1 cellular context compared by ENCODE assay signal in genomic region chr3:57164606-57165573, GRCh38.
TF ChIP-seq lines count a peak whose summit lies in the region.

TSS of gene IL17RD (minus strand) at chr3:57165353. CDS start at chr3:57165286, 67 bp downstream.

TF ChIP-seq in HepG2, 621 proteins besides CTCF, POLR2A, EP300 and RAD21 (continued from another document and continues in another):
- TF ChIP-seq, protein P1, sequence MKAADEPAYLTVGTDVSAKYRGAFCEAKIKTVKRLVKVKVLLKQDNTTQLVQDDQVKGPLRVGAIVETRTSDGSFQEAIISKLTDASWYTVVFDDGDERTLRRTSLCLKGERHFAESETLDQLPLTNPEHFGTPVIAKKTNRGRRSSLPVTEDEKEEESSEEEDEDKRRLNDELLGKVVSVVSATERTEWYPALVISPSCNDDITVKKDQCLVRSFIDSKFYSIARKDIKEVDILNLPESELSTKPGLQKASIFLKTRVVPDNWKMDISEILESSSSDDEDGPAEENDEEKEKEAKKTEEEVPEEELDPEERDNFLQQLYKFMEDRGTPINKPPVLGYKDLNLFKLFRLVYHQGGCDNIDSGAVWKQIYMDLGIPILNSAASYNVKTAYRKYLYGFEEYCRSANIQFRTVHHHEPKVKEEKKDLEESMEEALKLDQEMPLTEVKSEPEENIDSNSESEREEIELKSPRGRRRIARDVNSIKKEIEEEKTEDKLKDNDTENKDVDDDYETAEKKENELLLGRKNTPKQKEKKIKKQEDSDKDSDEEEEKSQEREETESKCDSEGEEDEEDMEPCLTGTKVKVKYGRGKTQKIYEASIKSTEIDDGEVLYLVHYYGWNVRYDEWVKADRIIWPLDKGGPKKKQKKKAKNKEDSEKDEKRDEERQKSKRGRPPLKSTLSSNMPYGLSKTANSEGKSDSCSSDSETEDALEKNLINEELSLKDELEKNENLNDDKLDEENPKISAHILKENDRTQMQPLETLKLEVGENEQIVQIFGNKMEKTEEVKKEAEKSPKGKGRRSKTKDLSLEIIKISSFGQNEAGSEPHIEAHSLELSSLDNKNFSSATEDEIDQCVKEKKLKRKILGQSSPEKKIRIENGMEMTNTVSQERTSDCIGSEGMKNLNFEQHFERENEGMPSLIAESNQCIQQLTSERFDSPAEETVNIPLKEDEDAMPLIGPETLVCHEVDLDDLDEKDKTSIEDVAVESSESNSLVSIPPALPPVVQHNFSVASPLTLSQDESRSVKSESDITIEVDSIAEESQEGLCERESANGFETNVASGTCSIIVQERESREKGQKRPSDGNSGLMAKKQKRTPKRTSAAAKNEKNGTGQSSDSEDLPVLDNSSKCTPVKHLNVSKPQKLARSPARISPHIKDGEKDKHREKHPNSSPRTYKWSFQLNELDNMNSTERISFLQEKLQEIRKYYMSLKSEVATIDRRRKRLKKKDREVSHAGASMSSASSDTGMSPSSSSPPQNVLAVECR (CRISPR knock-in tag; IDR thresholded peaks at IDR 0.05; ENCODE audit: borderline replicate concordance) = peak; percentile 55; the same call in 1 of the 2 replicates
- TF ChIP-seq, protein P2, sequence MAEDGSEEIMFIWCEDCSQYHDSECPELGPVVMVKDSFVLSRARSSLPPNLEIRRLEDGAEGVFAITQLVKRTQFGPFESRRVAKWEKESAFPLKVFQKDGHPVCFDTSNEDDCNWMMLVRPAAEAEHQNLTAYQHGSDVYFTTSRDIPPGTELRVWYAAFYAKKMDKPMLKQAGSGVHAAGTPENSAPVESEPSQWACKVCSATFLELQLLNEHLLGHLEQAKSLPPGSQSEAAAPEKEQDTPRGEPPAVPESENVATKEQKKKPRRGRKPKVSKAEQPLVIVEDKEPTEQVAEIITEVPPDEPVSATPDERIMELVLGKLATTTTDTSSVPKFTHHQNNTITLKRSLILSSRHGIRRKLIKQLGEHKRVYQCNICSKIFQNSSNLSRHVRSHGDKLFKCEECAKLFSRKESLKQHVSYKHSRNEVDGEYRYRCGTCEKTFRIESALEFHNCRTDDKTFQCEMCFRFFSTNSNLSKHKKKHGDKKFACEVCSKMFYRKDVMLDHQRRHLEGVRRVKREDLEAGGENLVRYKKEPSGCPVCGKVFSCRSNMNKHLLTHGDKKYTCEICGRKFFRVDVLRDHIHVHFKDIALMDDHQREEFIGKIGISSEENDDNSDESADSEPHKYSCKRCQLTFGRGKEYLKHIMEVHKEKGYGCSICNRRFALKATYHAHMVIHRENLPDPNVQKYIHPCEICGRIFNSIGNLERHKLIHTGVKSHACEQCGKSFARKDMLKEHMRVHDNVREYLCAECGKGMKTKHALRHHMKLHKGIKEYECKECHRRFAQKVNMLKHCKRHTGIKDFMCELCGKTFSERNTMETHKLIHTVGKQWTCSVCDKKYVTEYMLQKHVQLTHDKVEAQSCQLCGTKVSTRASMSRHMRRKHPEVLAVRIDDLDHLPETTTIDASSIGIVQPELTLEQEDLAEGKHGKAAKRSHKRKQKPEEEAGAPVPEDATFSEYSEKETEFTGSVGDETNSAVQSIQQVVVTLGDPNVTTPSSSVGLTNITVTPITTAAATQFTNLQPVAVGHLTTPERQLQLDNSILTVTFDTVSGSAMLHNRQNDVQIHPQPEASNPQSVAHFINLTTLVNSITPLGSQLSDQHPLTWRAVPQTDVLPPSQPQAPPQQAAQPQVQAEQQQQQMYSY (CRISPR knock-in tag; IDR thresholded peaks at IDR 0.05) = no peak
- no peak for TF ChIP-seq ZKSCAN8 (CRISPR knock-in tag; IDR thresholded peaks at IDR 0.05; ENCODE audit: borderline replicate concordance)
- peak; percentile 31; the same call in 1 of the 2 replicates for TF ChIP-seq ZNF768 (CRISPR knock-in tag; IDR thresholded peaks at IDR 0.05)
- TF ChIP-seq ZFP62 (CRISPR knock-in tag; IDR thresholded peaks at IDR 0.05) = no peak
- no peak for TF ChIP-seq ATAD3A (CRISPR knock-in tag; IDR thresholded peaks at IDR 0.05)
- TF ChIP-seq ZNF543 (CRISPR knock-in tag; IDR thresholded peaks at IDR 0.05) = no peak
- no peak for TF ChIP-seq DNMT3B (CRISPR knock-in tag; conservative IDR thresholded peaks at IDR 0.05)
- no peak for TF ChIP-seq TOPORS (CRISPR knock-in tag; IDR thresholded peaks at IDR 0.05)
- TF ChIP-seq ZNF777 (CRISPR knock-in tag; IDR thresholded peaks at IDR 0.05) = peak; percentile 46; the same call in 1 of the 2 replicates
- TF ChIP-seq, protein P3, sequence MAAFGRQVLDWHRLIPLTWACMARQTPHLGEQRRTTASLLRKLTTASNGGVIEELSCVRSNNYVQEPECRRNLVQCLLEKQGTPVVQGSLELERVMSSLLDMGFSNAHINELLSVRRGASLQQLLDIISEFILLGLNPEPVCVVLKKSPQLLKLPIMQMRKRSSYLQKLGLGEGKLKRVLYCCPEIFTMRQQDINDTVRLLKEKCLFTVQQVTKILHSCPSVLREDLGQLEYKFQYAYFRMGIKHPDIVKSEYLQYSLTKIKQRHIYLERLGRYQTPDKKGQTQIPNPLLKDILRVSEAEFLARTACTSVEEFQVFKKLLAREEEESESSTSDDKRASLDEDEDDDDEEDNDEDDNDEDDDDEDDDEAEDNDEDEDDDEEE (CRISPR knock-in tag; IDR thresholded peaks at IDR 0.05) = no peak
- TF ChIP-seq MIER2 (CRISPR knock-in tag; IDR thresholded peaks at IDR 0.05) = no peak
- 0 out of 2 replicates have a peak, but pooled peaks have one; percentile 29 for TF ChIP-seq YEATS4 (CRISPR knock-in tag; IDR thresholded peaks at IDR 0.05; ENCODE audit: borderline replicate concordance)
- no peak for TF ChIP-seq SNAPC2 (CRISPR knock-in tag; IDR thresholded peaks at IDR 0.05)
- no peak for TF ChIP-seq SP1 (IDR thresholded peaks at IDR 0.05)
- TF ChIP-seq SP1 (CRISPR knock-in tag; IDR thresholded peaks at IDR 0.05) = peak; percentile 51
- TF ChIP-seq PAWR (CRISPR knock-in tag; IDR thresholded peaks at IDR 0.05; ENCODE audit: borderline replicate concordance) = no peak
- TF ChIP-seq ZNF280B (CRISPR knock-in tag; IDR thresholded peaks at IDR 0.05; ENCODE audit: borderline replicate concordance) = no peak
- no peak for TF ChIP-seq FOXK1 (CRISPR knock-in tag; IDR thresholded peaks at IDR 0.05; ENCODE audit: borderline replicate concordance, low read depth)
- peak; percentile 41; the same call in 1 of the 2 replicates for TF ChIP-seq SAP130 (CRISPR knock-in tag; IDR thresholded peaks at IDR 0.05; ENCODE audit: low read depth)
- TF ChIP-seq TBX2 (CRISPR knock-in tag; IDR thresholded peaks at IDR 0.05; ENCODE audit: borderline replicate concordance) = peak; percentile 32; the same call in 1 of the 2 replicates
- TF ChIP-seq HCFC1 (IDR thresholded peaks at IDR 0.05; ENCODE audit: low read depth, low read length) = no peak
- TF ChIP-seq ATF1 (CRISPR knock-in tag; IDR thresholded peaks at IDR 0.05) = no peak
- TF ChIP-seq, protein P4, sequence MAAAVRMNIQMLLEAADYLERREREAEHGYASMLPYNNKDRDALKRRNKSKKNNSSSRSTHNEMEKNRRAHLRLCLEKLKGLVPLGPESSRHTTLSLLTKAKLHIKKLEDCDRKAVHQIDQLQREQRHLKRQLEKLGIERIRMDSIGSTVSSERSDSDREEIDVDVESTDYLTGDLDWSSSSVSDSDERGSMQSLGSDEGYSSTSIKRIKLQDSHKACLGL (CRISPR knock-in tag; IDR thresholded peaks at IDR 0.05) = peak; percentile 30; the same call in 1 of the 2 replicates
- TF ChIP-seq HDAC1 (CRISPR knock-in tag; IDR thresholded peaks at IDR 0.05) = peak; percentile 43; the same call in 1 of the 2 replicates
- no peak for TF ChIP-seq ZNF296 (CRISPR knock-in tag; conservative IDR thresholded peaks at IDR 0.05)
- TF ChIP-seq SP4 (CRISPR knock-in tag; IDR thresholded peaks at IDR 0.05) = no peak
- TF ChIP-seq, protein P5, sequence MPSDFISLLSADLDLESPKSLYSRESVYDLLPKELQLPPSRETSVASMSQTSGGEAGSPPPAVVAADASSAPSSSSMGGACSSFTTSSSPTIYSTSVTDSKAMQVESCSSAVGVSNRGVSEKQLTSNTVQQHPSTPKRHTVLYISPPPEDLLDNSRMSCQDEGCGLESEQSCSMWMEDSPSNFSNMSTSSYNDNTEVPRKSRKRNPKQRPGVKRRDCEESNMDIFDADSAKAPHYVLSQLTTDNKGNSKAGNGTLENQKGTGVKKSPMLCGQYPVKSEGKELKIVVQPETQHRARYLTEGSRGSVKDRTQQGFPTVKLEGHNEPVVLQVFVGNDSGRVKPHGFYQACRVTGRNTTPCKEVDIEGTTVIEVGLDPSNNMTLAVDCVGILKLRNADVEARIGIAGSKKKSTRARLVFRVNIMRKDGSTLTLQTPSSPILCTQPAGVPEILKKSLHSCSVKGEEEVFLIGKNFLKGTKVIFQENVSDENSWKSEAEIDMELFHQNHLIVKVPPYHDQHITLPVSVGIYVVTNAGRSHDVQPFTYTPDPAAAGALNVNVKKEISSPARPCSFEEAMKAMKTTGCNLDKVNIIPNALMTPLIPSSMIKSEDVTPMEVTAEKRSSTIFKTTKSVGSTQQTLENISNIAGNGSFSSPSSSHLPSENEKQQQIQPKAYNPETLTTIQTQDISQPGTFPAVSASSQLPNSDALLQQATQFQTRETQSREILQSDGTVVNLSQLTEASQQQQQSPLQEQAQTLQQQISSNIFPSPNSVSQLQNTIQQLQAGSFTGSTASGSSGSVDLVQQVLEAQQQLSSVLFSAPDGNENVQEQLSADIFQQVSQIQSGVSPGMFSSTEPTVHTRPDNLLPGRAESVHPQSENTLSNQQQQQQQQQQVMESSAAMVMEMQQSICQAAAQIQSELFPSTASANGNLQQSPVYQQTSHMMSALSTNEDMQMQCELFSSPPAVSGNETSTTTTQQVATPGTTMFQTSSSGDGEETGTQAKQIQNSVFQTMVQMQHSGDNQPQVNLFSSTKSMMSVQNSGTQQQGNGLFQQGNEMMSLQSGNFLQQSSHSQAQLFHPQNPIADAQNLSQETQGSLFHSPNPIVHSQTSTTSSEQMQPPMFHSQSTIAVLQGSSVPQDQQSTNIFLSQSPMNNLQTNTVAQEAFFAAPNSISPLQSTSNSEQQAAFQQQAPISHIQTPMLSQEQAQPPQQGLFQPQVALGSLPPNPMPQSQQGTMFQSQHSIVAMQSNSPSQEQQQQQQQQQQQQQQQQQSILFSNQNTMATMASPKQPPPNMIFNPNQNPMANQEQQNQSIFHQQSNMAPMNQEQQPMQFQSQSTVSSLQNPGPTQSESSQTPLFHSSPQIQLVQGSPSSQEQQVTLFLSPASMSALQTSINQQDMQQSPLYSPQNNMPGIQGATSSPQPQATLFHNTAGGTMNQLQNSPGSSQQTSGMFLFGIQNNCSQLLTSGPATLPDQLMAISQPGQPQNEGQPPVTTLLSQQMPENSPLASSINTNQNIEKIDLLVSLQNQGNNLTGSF (CRISPR knock-in tag; IDR thresholded peaks at IDR 0.05) = no peak
- no peak for TF ChIP-seq FOXM1 (CRISPR knock-in tag; IDR thresholded peaks at IDR 0.05)
- no peak for TF ChIP-seq GRHL1 (CRISPR knock-in tag; conservative IDR thresholded peaks at IDR 0.05)
- TF ChIP-seq, protein P6, sequence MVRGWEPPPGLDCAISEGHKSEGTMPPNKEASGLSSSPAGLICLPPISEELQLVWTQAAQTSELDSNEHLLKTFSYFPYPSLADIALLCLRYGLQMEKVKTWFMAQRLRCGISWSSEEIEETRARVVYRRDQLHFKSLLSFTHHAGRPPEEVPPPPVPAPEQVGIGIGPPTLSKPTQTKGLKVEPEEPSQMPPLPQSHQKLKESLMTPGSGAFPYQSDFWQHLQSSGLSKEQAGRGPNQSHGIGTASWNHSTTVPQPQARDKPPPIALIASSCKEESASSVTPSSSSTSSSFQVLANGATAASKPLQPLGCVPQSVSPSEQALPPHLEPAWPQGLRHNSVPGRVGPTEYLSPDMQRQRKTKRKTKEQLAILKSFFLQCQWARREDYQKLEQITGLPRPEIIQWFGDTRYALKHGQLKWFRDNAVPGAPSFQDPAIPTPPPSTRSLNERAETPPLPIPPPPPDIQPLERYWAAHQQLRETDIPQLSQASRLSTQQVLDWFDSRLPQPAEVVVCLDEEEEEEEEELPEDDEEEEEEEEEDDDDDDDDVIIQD (CRISPR knock-in tag; IDR thresholded peaks at IDR 0.05; ENCODE audit: low read depth) = no peak
- peak; percentile 10 for TF ChIP-seq ZNF883 (CRISPR knock-in tag; IDR thresholded peaks at IDR 0.05; ENCODE audit: not compliant biosample characterization)
- TF ChIP-seq ARNTL (CRISPR knock-in tag; IDR thresholded peaks at IDR 0.05) = no peak
- TF ChIP-seq NAIF1 (CRISPR knock-in tag; IDR thresholded peaks at IDR 0.05; ENCODE audit: borderline replicate concordance) = no peak
- TF ChIP-seq ZFP36L2 (CRISPR knock-in tag; IDR thresholded peaks at IDR 0.05) = no peak
- no peak for TF ChIP-seq MXD4 (CRISPR knock-in tag; IDR thresholded peaks at IDR 0.05)
- TF ChIP-seq SRF (IDR thresholded peaks at IDR 0.05; ENCODE audit: low read depth, low read length) = no peak
- no peak for TF ChIP-seq IKZF4 (CRISPR knock-in tag; IDR thresholded peaks at IDR 0.05; ENCODE audit: borderline replicate concordance, low read depth, not compliant biosample characterization)
- no peak for TF ChIP-seq ZNF512 (CRISPR knock-in tag; IDR thresholded peaks at IDR 0.05)
- TF ChIP-seq MAFF (IDR thresholded peaks at IDR 0.05; ENCODE audit: low read depth, low read length) = no peak
- TF ChIP-seq MTA1 (CRISPR knock-in tag; IDR thresholded peaks at IDR 0.05; ENCODE audit: borderline replicate concordance) = no peak
